Comparison of ENCODE assay signal across 17 cellular contexts in genomic region chr18:37303009-37303408, GRCh38.
"Had no signal": no experiment of that assay in that cellular context is flagged by ENCODE, and none has a peak within 500 bp of the region (broad histone marks: within the 10 kb centered on the region; RNA-seq: fewer than 3 reads in every experiment).

No MANE protein-coding gene starts in this region.

- H3K36me3 ChIP-seq: lower lobe of right lung, ovary, right lobe of liver, thoracic aorta, tibial nerve, upper lobe of left lung had no signal

- H3K4me3 Mint-ChIP-seq: natural killer cell; stimulated activated naive B cell treated with anti-CD40 and anti-IgM and Interleukin-4, amounts not matched to agents 10 μg/mL and 1 μg/mL and 100 μg/mL, for 72 hours; stimulated activated naive CD8-positive, alpha-beta T cell treated with anti-CD3 and anti-CD28 coated beads, Interleukin-15, Interleukin-2, amounts not matched to agents 100 ng/mL and 50 ng/mL, for 24 hours had no signal

- DNase-seq: dorsolateral prefrontal cortex; effector CD4-positive, alpha-beta T cell; left ventricle myocardium superior; lower lobe of right lung; natural killer cell; occipital lobe; ovary; posterior cingulate gyrus; right lobe of liver; small intestine; stimulated activated CD4-positive, alpha-beta T cell treated with anti-CD3 and anti-CD28 coated beads, Interleukin-15, amount 100 ng/mL, for 24 hours; stimulated activated CD4-positive, alpha-beta T cell treated with anti-CD3 and anti-CD28 coated beads, Interleukin-2, amount 100 ng/mL, for 48 hours; stimulated activated naive B cell treated with anti-CD40 and anti-IgM and Interleukin-4, amounts not matched to agents 10 μg/mL and 1 μg/mL and 100 μg/mL, for 72 hours; upper lobe of left lung had no signal

- H3K9me3 Mint-ChIP-seq: natural killer cell; stimulated activated naive B cell treated with anti-CD40 and anti-IgM and Interleukin-4, amounts not matched to agents 10 μg/mL and 1 μg/mL and 100 μg/mL, for 72 hours; stimulated activated naive CD8-positive, alpha-beta T cell treated with anti-CD3 and anti-CD28 coated beads, Interleukin-15, Interleukin-2, amounts not matched to agents 100 ng/mL and 50 ng/mL, for 24 hours had no signal

- H3K27ac ChIP-seq: lower lobe of right lung, ovary, right lobe of liver, thoracic aorta, tibial nerve, upper lobe of left lung had no signal

- H3K4me3 ChIP-seq: dorsolateral prefrontal cortex, lower lobe of right lung, ovary, right lobe of liver, thoracic aorta, tibial nerve, upper lobe of left lung had no signal

- H3K27ac Mint-ChIP-seq: natural killer cell; stimulated activated naive B cell treated with anti-CD40 and anti-IgM and Interleukin-4, amounts not matched to agents 10 μg/mL and 1 μg/mL and 100 μg/mL, for 72 hours; stimulated activated naive CD8-positive, alpha-beta T cell treated with anti-CD3 and anti-CD28 coated beads, Interleukin-15, Interleukin-2, amounts not matched to agents 100 ng/mL and 50 ng/mL, for 24 hours had no signal

- ATAC-seq: left ventricle myocardium superior; lower lobe of right lung; natural killer cell; right lobe of liver; stimulated activated naive B cell treated with anti-CD40 and anti-IgM and Interleukin-4, amounts not matched to agents 10 μg/mL and 1 μg/mL and 100 μg/mL, for 72 hours had no signal

- H3K4me1 Mint-ChIP-seq: natural killer cell had no signal

- H3K27me3 ChIP-seq: dorsolateral prefrontal cortex, ovary, right lobe of liver, tibial nerve, upper lobe of left lung had no signal

- H3K9me3 ChIP-seq: lower lobe of right lung, ovary, right lobe of liver, thoracic aorta, tibial nerve, upper lobe of left lung had no signal

- H3K36me3 Mint-ChIP-seq: natural killer cell; stimulated activated naive B cell treated with anti-CD40 and anti-IgM and Interleukin-4, amounts not matched to agents 10 μg/mL and 1 μg/mL and 100 μg/mL, for 72 hours had no signal
